In the genomic region with DNA sequence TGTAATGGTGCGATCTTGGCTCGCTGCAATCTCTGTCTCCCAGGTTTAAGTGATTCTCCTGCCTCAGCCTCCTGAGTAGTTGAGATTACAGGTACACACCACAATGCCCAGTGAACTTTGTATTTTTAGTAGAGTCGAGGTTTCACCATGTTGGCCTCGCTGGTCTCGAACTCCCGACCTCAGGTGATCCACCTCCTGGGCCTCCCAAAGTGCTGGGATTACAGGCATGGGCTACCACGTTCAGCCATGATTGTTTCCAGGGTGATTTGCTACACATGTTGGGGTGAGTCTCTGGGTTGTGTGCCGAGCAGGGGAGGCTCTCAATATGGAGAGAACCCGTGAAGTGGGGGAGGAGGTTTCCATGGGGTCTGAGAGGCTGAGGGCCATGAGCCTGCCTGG, we compare ENCODE assay signal across 13 cellular contexts. TPM values are rescaled to one million over a fixed set of nuclear protein-coding genes. Genes with fewer than 3 reads are reported as not detected.
DNase-seq lines count a peak whose midpoint lies in the region; ATAC-seq and TF ChIP-seq lines count a peak whose summit lies in the region.
"Had no signal": no experiment of that assay in that cellular context is flagged by ENCODE, and none has a peak within 500 bp of the region (broad histone marks: within the 10 kb centered on the region; RNA-seq: fewer than 3 reads in every experiment).

No MANE protein-coding gene starts in this region.

- peak overlapping the region; percentile 91 for H3K4me3 Mint-ChIP-seq in T-helper 2 cell treated with Interferon-gamma antibody and Interleukin-4, amounts not matched to agents 5 μg/mL and 100 μg/mL, for 36 hours
- peak overlapping the region; percentile 93 for H3K4me3 Mint-ChIP-seq in activated naive CD8-positive, alpha-beta T cell treated with anti-CD3 and anti-CD28 coated beads, Interleukin-2, amount 10 ng/mL, durations not matched to agents 7 days and 5 days
- H3K4me3 Mint-ChIP-seq: nephron had no signal

- peaks cover 60% of the 10 kb centered on the region for H3K36me3 Mint-ChIP-seq in T-helper 2 cell treated with Interferon-gamma antibody and Interleukin-4, amounts not matched to agents 5 μg/mL and 100 μg/mL, for 36 hours (ENCODE audit: low read depth)
- peaks cover 55% of the 10 kb centered on the region for H3K36me3 Mint-ChIP-seq in activated naive CD8-positive, alpha-beta T cell treated with anti-CD3 and anti-CD28 coated beads, Interleukin-2, amount 10 ng/mL, durations not matched to agents 7 days and 5 days

- peaks cover 37% of the 10 kb centered on the region for H3K79me2 ChIP-seq in Loucy (ENCODE audit: insufficient read depth, low read length)

- no peaks in the 10 kb centered on the region for H3K9me2 ChIP-seq in Loucy (replicated peaks; ENCODE audit: low read depth, low read length)

- no peaks in the 10 kb centered on the region for H3K27me3 ChIP-seq in Loucy (ENCODE audit: insufficient read depth, low read length, poor library complexity, severe bottlenecking)
- H3K27me3 ChIP-seq in sigmoid colon: peaks cover 0 to 56% (median 0%) of the 10 kb centered on the region in 3 donors

- intact Hi-C loops in sigmoid colon (cut with DNase I): no loop called here

- H3K27ac ChIP-seq in sigmoid colon: no peak overlapping the region
- H3K27ac ChIP-seq: suprapubic skin had no signal

- no peaks in the 10 kb centered on the region for H3K27me3 Mint-ChIP-seq in T-helper 2 cell treated with Interferon-gamma antibody and Interleukin-4, amounts not matched to agents 5 μg/mL and 100 μg/mL, for 36 hours (ENCODE audit: low read depth)
- H3K27me3 Mint-ChIP-seq in activated naive CD8-positive, alpha-beta T cell treated with anti-CD3 and anti-CD28 coated beads, Interleukin-2, amount 10 ng/mL, durations not matched to agents 7 days and 5 days: no peaks in the 10 kb centered on the region

- H3K36me3 ChIP-seq in Loucy (ENCODE audit: insufficient read depth, low read length) (no peaks in the 10 kb centered on the region; the same call in 1 of the 2 replicates), sigmoid colon (no peaks in the 10 kb centered on the region)
- H3K36me3 ChIP-seq: gastroesophageal sphincter, suprapubic skin had no signal

- peak overlapping the region; percentile 54 for H3K9ac ChIP-seq in Loucy (ENCODE audit: low read depth, low read length, poor library complexity, severe bottlenecking)

- H2AFZ ChIP-seq in Loucy (ENCODE audit: low read length): no peak overlapping the region

- TF ChIP-seq EP300 in sigmoid colon (IDR thresholded peaks at IDR 0.05): no peak

- 60 to 71% methylated on average over 9 of the region's 9 CpGs for WGBS in sigmoid colon, 2 donors

- peak overlapping the region; percentile 91 for H3K27ac Mint-ChIP-seq in T-helper 2 cell treated with Interferon-gamma antibody and Interleukin-4, amounts not matched to agents 5 μg/mL and 100 μg/mL, for 36 hours
- peak overlapping the region; percentile 99 for H3K27ac Mint-ChIP-seq in activated naive CD8-positive, alpha-beta T cell treated with anti-CD3 and anti-CD28 coated beads, Interleukin-2, amount 10 ng/mL, durations not matched to agents 7 days and 5 days
- H3K27ac Mint-ChIP-seq: nephron had no signal

- TF ChIP-seq POLR2A in sigmoid colon (IDR thresholded peaks at IDR 0.05): no peak

- peaks cover 63% of the 10 kb centered on the region for H3K4me1 Mint-ChIP-seq in T-helper 2 cell treated with Interferon-gamma antibody and Interleukin-4, amounts not matched to agents 5 μg/mL and 100 μg/mL, for 36 hours (ENCODE audit: low read depth)
- peaks cover 51% of the 10 kb centered on the region for H3K4me1 Mint-ChIP-seq in activated naive CD8-positive, alpha-beta T cell treated with anti-CD3 and anti-CD28 coated beads, Interleukin-2, amount 10 ng/mL, durations not matched to agents 7 days and 5 days
- H3K4me1 Mint-ChIP-seq: nephron had no signal

- H3K4me2 ChIP-seq in Loucy (ENCODE audit: low read depth, low read length, poor library complexity, severe bottlenecking): peak overlapping the region; percentile 67

- POLR2A ChIA-PET in activated naive CD8-positive, alpha-beta T cell treated with anti-CD3 and anti-CD28 coated beads, Interleukin-2, amount 10 ng/mL, durations not matched to agents 7 days and 5 days (lab: Charles Lee): interaction anchor here (1.4 to 16.2 kb wide), 3 partner anchors 7 to 19 kb away, joined by 8 to 275 read pairs (median 35); no protein-coding TSS in a partner anchor

- ATAC-seq in activated naive CD8-positive, alpha-beta T cell treated with anti-CD3 and anti-CD28 coated beads, Interleukin-2, amount 10 ng/mL, durations not matched to agents 7 days and 5 days (ENCODE audit: low read depth): no peak
- ATAC-seq in HG02938 (IDR thresholded peaks at IDR 0.05; ENCODE audit: unreplicated experiment): no peak
- ATAC-seq: gastroesophageal sphincter had no signal

- peaks cover 24% of the 10 kb centered on the region for H3F3A ChIP-seq in Loucy (ENCODE audit: low read depth)

- no peak for TF ChIP-seq CTCF in Loucy (conservative IDR thresholded peaks at IDR 0.05; ENCODE audit: low read length)
- no peak for TF ChIP-seq CTCF in sigmoid colon (IDR thresholded peaks at IDR 0.05)
- TF ChIP-seq CTCF in GM10266 (IDR thresholded peaks at IDR 0.05; ENCODE audit: control insufficient read depth, insufficient read depth, low read depth, missing control alignments): no peak

- H3K9me3 ChIP-seq in Loucy (ENCODE audit: insufficient read depth, low read depth, low read length) (peaks cover 8% of the 10 kb centered on the region; the same call in 1 of the 2 replicates), sigmoid colon (no peaks in the 10 kb centered on the region)
- H3K9me3 ChIP-seq: gastroesophageal sphincter, suprapubic skin had no signal

- H4K20me1 ChIP-seq in Loucy (ENCODE audit: insufficient read depth, low read length, poor library complexity, severe bottlenecking): no peaks in the 10 kb centered on the region

- peaks cover 85% of the 10 kb centered on the region for H3K4me1 ChIP-seq in Loucy (ENCODE audit: insufficient read depth, low read length, poor library complexity, severe bottlenecking)
- no peaks in the 10 kb centered on the region for H3K4me1 ChIP-seq in sigmoid colon
- H3K4me1 ChIP-seq: gastroesophageal sphincter, suprapubic skin had no signal

- H3K4me3 ChIP-seq in Loucy (ENCODE audit: low read length, poor library complexity, severe bottlenecking): peak overlapping the region; percentile 71
- no peak overlapping the region for H3K4me3 ChIP-seq in sigmoid colon
- H3K4me3 ChIP-seq: gastroesophageal sphincter had no signal

- DNase-seq in T-helper 2 cell treated with Interferon-gamma antibody and Interleukin-4, amounts not matched to agents 5 μg/mL and 100 μg/mL, for 36 hours (ENCODE audit: low spot score): no peak
- DNase-seq in T-helper 2 cell: no peak
- no peak for DNase-seq in activated naive CD8-positive, alpha-beta T cell treated with anti-CD3 and anti-CD28 coated beads, Interleukin-2, amount 10 ng/mL, durations not matched to agents 7 days and 5 days
- peak; percentile 40 for DNase-seq in sigmoid colon
- no peak for DNase-seq in CD1c-positive myeloid dendritic cell (ENCODE audit: extremely low spot score)
- no peak for DNase-seq in GM10266 (ENCODE audit: extremely low spot score)
- DNase-seq: 8988T, NCI-H2171 treated with DMSO at 0.1 percent for 48 hours had no signal

- peaks cover 7% of the 10 kb centered on the region for H3K9me3 Mint-ChIP-seq in T-helper 2 cell treated with Interferon-gamma antibody and Interleukin-4, amounts not matched to agents 5 μg/mL and 100 μg/mL, for 36 hours
- H3K9me3 Mint-ChIP-seq in activated naive CD8-positive, alpha-beta T cell treated with anti-CD3 and anti-CD28 coated beads, Interleukin-2, amount 10 ng/mL, durations not matched to agents 7 days and 5 days: no peaks in the 10 kb centered on the region

RNA-seq across cellular contexts. Expression of a gene that starts 24.8 kb away (rescaled TPM):
- 10 to 100 TPM; 75.4 to 75.5 TPM for total RNA-seq in activated naive CD8-positive, alpha-beta T cell treated with anti-CD3 and anti-CD28 coated beads, Interleukin-2, amount 10 ng/mL, durations not matched to agents 7 days and 5 days
- 1 to 10 TPM in 3 of 4 donors, not detected in 1; 1.5 to 4.3 (median 2.2) TPM for total RNA-seq in sigmoid colon
- polyA plus RNA-seq in sigmoid colon: 10 to 100 TPM in 1 of 3 donors, not detected in 2; 11.9 TPM

Comparison
In these comparisons a context has a peak if more than half of its experiments do, and no peak if none do; other contexts are left out.
1. RNA of a gene that starts 24.8 kb away (total RNA-seq): 75.4 to 75.5 TPM in activated naive CD8-positive, alpha-beta T cell treated with anti-CD3 and anti-CD28 coated beads, Interleukin-2, amount 10 ng/mL, durations not matched to agents 7 days and 5 days; 1.5 to 4.3 TPM in sigmoid colon; every median in the first group is over 10 times any median in the second.